Comparison of ENCODE assay signal across 17 cellular contexts in the genomic region with DNA sequence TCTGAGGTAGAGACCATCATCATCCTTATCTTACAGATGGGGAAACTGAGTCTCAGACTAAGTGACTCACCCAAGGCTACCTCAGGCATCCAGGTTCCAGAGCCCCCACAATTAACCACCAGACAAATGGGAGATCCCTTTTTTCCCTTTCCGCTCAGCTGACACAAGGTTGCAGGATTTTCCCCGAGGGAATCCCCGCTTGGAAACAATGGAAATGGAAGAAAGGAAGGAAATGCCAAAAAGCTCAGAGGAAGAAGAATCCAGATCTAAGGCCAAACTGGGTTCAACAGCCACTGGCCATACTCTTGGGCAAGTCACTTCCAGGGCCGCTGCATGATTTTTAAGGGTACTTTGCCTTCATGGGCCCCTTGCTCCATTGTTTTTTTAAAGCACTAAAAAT. TPM values are rescaled to one million over a fixed set of nuclear protein-coding genes. Genes with fewer than 3 reads are reported as not detected.
DNase-seq lines count a peak whose midpoint lies in the region; ATAC-seq and TF ChIP-seq lines count a peak whose summit lies in the region.
"Had no signal": no experiment of that assay in that cellular context is flagged by ENCODE, and none has a peak within 500 bp of the region (broad histone marks: within the 10 kb centered on the region; RNA-seq: fewer than 3 reads in every experiment).

No MANE protein-coding gene starts in this region.

- peaks cover 0 to 43% of the 10 kb centered on the region in 2 donors for H3K9me3 ChIP-seq in left lung

- no peak for ATAC-seq in activated T-cell treated with anti-CD3 and anti-CD28 coated beads, Interleukin-2, amount 50 U/mL, for 72 hours (replicated peaks in 1 of 2)
- ATAC-seq in GM23338 (no peak), left lung (no peak)
- ATAC-seq: activated naive CD4-positive, alpha-beta T cell treated with anti-CD3 and anti-CD28 coated beads, Interleukin-2, amount 50 U/mL, for 72 hours had no signal

- no peaks in the 10 kb centered on the region for H3K27me3 Mint-ChIP-seq in activated T-cell treated with anti-CD3 and anti-CD28 coated beads, Interleukin-2, amount 50 U/mL, for 24 hours
- no peaks in the 10 kb centered on the region for H3K27me3 Mint-ChIP-seq in activated T-cell treated with anti-CD3 and anti-CD28 coated beads, Interleukin-2, amount 50 U/mL, for 72 hours (ENCODE audit: low read depth)
- H3K27me3 Mint-ChIP-seq in GM23338 (ENCODE audit: insufficient read depth, low read depth, poor library complexity) (peaks cover 6% of the 10 kb centered on the region), neural crest cell (ENCODE audit: low read depth) (peaks cover 5% of the 10 kb centered on the region)

- H3K4me3 ChIP-seq in GM23338, result no peak overlapping the region
- peak overlapping the region in 1 of 2 donors; percentile 86 for H3K4me3 ChIP-seq in left lung

- TF ChIP-seq CTCF in GM23338 (conservative IDR thresholded peaks at IDR 0.05; ENCODE audit: low read depth in 2 of 2), result no peak
- TF ChIP-seq CTCF in neural crest cell (conservative IDR thresholded peaks at IDR 0.05), result no peak
- TF ChIP-seq CTCF in left lung (IDR thresholded peaks at IDR 0.05), result no peak

- peaks cover 13% of the 10 kb centered on the region for H3K4me1 Mint-ChIP-seq in activated T-cell treated with anti-CD3 and anti-CD28 coated beads, Interleukin-2, amount 50 U/mL, for 24 hours (ENCODE audit: low read depth)
- H3K4me1 Mint-ChIP-seq in activated T-cell treated with anti-CD3 and anti-CD28 coated beads, Interleukin-2, amount 50 U/mL, for 72 hours (ENCODE audit: low read depth), result peaks cover 24% of the 10 kb centered on the region
- peaks cover 12% of the 10 kb centered on the region for H3K4me1 Mint-ChIP-seq in GM23338
- peaks cover 12% of the 10 kb centered on the region for H3K4me1 Mint-ChIP-seq in neural crest cell

- no peaks in the 10 kb centered on the region for H3K36me3 ChIP-seq in GM23338 (ENCODE audit: insufficient read depth)
- H3K36me3 ChIP-seq in left lung, result peaks cover 0 to 19% of the 10 kb centered on the region in 2 donors

- H3K79me2 ChIP-seq in GM23338 (replicated peaks; ENCODE audit: insufficient read depth), result peaks cover 41% of the 10 kb centered on the region

- no peaks in the 10 kb centered on the region for H4K20me1 ChIP-seq in GM23338 (replicated peaks; ENCODE audit: insufficient read depth)

- peaks cover 58% of the 10 kb centered on the region for H3K36me3 Mint-ChIP-seq in activated T-cell treated with anti-CD3 and anti-CD28 coated beads, Interleukin-2, amount 50 U/mL, for 24 hours (ENCODE audit: low read depth)
- peaks cover 36 to 48% of the 10 kb centered on the region in 2 donors for H3K36me3 Mint-ChIP-seq in activated T-cell treated with anti-CD3 and anti-CD28 coated beads, Interleukin-2, amount 50 U/mL, for 72 hours (ENCODE audit: insufficient read depth in 2 of 2)
- H3K36me3 Mint-ChIP-seq in GM23338 (ENCODE audit: low read depth), result peaks cover 36% of the 10 kb centered on the region
- peaks cover 57% of the 10 kb centered on the region for H3K36me3 Mint-ChIP-seq in neural crest cell (ENCODE audit: low read depth)

- no peak overlapping the region for H2AFZ ChIP-seq in GM23338

- peak overlapping the region; percentile 15 for H3K4me3 Mint-ChIP-seq in activated T-cell treated with anti-CD3 and anti-CD28 coated beads, Interleukin-2, amount 50 U/mL, for 24 hours
- H3K4me3 Mint-ChIP-seq in activated T-cell treated with anti-CD3 and anti-CD28 coated beads, Interleukin-2, amount 50 U/mL, for 72 hours, result no peak overlapping the region
- H3K4me3 Mint-ChIP-seq in GM23338 (peak overlapping the region; percentile 93; the same call in 1 of the 3 replicates), neural crest cell (peak overlapping the region; percentile 94)

- H3K9me3 Mint-ChIP-seq in activated T-cell treated with anti-CD3 and anti-CD28 coated beads, Interleukin-2, amount 50 U/mL, for 24 hours, result peaks cover 54% of the 10 kb centered on the region
- peaks cover 16 to 27% of the 10 kb centered on the region in 2 donors for H3K9me3 Mint-ChIP-seq in activated T-cell treated with anti-CD3 and anti-CD28 coated beads, Interleukin-2, amount 50 U/mL, for 72 hours
- H3K9me3 Mint-ChIP-seq in GM23338 (peaks cover 39% of the 10 kb centered on the region), neural crest cell (peaks cover 32% of the 10 kb centered on the region)

- no peaks in the 10 kb centered on the region for H3K27me3 ChIP-seq in GM23338 (ENCODE audit: insufficient read depth)
- no peaks in the 10 kb centered on the region for H3K27me3 ChIP-seq in left lung
- H3K27me3 ChIP-seq: stomach had no signal

- H3K27ac Mint-ChIP-seq in activated T-cell treated with anti-CD3 and anti-CD28 coated beads, Interleukin-2, amount 50 U/mL, for 24 hours, result no peak overlapping the region
- H3K27ac Mint-ChIP-seq in activated T-cell treated with anti-CD3 and anti-CD28 coated beads, Interleukin-2, amount 50 U/mL, for 72 hours, result no peak overlapping the region
- H3K27ac Mint-ChIP-seq in GM23338, result no peak overlapping the region
- no peak overlapping the region for H3K27ac Mint-ChIP-seq in neural crest cell (ENCODE audit: unreplicated experiment)

- H3F3A ChIP-seq in GM23338 (replicated peaks; ENCODE audit: low read depth), result no peaks in the 10 kb centered on the region

- H3K4me1 ChIP-seq in GM23338 (ENCODE audit: insufficient read depth) (0 out of 2 replicates have a peak, but pooled peaks cover 3% of the 10 kb centered on the region), left lung (peaks cover 4 to 14% of the 10 kb centered on the region in 2 donors)
- H3K4me1 ChIP-seq: A549 had no signal

- H3K27ac ChIP-seq in GM23338 (ENCODE audit: low read depth), result no peak overlapping the region
- no peak overlapping the region for H3K27ac ChIP-seq in left lung
- H3K27ac ChIP-seq: A549, HL-60, stomach had no signal

- H3K9me2 ChIP-seq in GM23338 (ENCODE audit: insufficient read depth), result no peaks in the 10 kb centered on the region

- DNase-seq in activated T-cell treated with anti-CD3 and anti-CD28 coated beads, Interleukin-2, amount 50 U/mL, for 24 hours, result no peak
- no peak for DNase-seq in activated T-cell treated with anti-CD3 and anti-CD28 coated beads, Interleukin-2, amount 50 U/mL, for 72 hours
- DNase-seq in GM23338 (ENCODE audit: low spot score), result no peak
- peak; percentile 51 to 67 for DNase-seq in dermis microvascular lymphatic vessel endothelial cell (ENCODE audit: low read depth in 2 of 2)
- no peak for DNase-seq in neural crest cell (ENCODE audit: low read depth, low spot score)
- no peak for DNase-seq in left lung
- DNase-seq in nucleus accumbens (lab: John Stamatoyannopoulos, UW), result no peak
- DNase-seq in effector CD4-positive, alpha-beta T cell, result no peak
- DNase-seq: effector CD8-positive, alpha-beta T cell; left cardiac atrium; NCI-H1092 treated with DMSO at 0.1 percent for 48 hours; NCI-H748 treated with DMSO at 0.1 percent for 48 hours; stimulated activated CD4-positive, alpha-beta T cell treated with anti-CD3 and anti-CD28 coated beads, Interleukin-15, amount 100 ng/mL, for 24 hours; stomach had no signal

- H3K4me2 ChIP-seq in GM23338, result no peak overlapping the region

- intact Hi-C loops in left lung (cut with DNase I), result no loop called here

RNA-seq across cellular contexts. Expression of a gene that starts 1.6 kb away (rescaled TPM):
- total RNA-seq in activated T-cell treated with anti-CD3 and anti-CD28 coated beads, Interleukin-2, amount 50 U/mL, for 72 hours, result 1 to 10 TPM; 5.8 to 6.9 TPM
- total RNA-seq in GM23338 (2014; rRNA removed; shearing (Covaris generic)), result 13.2 and 13.9 TPM in 2 replicates
- 4.7 and 5.9 TPM in 2 replicates for polyA plus RNA-seq in GM23338 (2016; fragmentation: Nextera tagmentation; extraction: Ambion mirVana)
- 8.9 and 12.9 TPM in 2 replicates for total RNA-seq in dermis microvascular lymphatic vessel endothelial cell
- total RNA-seq in neural crest cell, result 21.7 TPM in 2 replicates
- 1 to 10 TPM; 5.6 to 6.4 TPM for total RNA-seq in left lung

RNA-seq across cellular contexts. Expression of a gene that starts 29.4 kb away (rescaled TPM):
- 1 to 10 TPM; 4.0 to 4.5 TPM for total RNA-seq in activated T-cell treated with anti-CD3 and anti-CD28 coated beads, Interleukin-2, amount 50 U/mL, for 72 hours
- total RNA-seq in GM23338 (2014; rRNA removed; shearing (Covaris generic)), result 7.0 and 8.7 TPM in 2 replicates
- 4.7 and 5.6 TPM in 2 replicates for polyA plus RNA-seq in GM23338 (2016; fragmentation: Nextera tagmentation; extraction: Ambion mirVana)
- total RNA-seq in dermis microvascular lymphatic vessel endothelial cell, result 3.1 and 3.5 TPM in 2 replicates
- 8.4 and 9.1 TPM in 2 replicates for total RNA-seq in neural crest cell
- total RNA-seq in left lung, result 1 to 10 TPM; 4.2 to 5.8 TPM

RNA-seq across cellular contexts. Expression of a gene that starts 46.3 kb away (rescaled TPM):
- total RNA-seq in activated T-cell treated with anti-CD3 and anti-CD28 coated beads, Interleukin-2, amount 50 U/mL, for 72 hours, result under 1 TPM; 0.35 to 0.36 TPM
- total RNA-seq in GM23338 (2014; rRNA removed; shearing (Covaris generic)), result 0.19 and 0.63 TPM in 2 replicates
- polyA plus RNA-seq in GM23338 (2016; fragmentation: Nextera tagmentation; extraction: Ambion mirVana), result not detected in 2 replicates
- total RNA-seq in dermis microvascular lymphatic vessel endothelial cell, result 0.26 and 0.51 TPM in 2 replicates
- 0.89 and 1.3 TPM in 2 replicates for total RNA-seq in neural crest cell
- not detected for total RNA-seq in left lung
- polyA plus RNA-seq: A549 had no signal

RNA-seq across cellular contexts. Expression of a gene that starts 57.9 kb away (rescaled TPM):
- total RNA-seq in activated T-cell treated with anti-CD3 and anti-CD28 coated beads, Interleukin-2, amount 50 U/mL, for 72 hours, result 1 to 10 TPM; 3.3 to 5.7 TPM
- 5.0 and 7.9 TPM in 2 replicates for total RNA-seq in GM23338 (2014; rRNA removed; shearing (Covaris generic))
- polyA plus RNA-seq in GM23338 (2016; fragmentation: Nextera tagmentation; extraction: Ambion mirVana), result 3.0 and 3.1 TPM in 2 replicates
- total RNA-seq in dermis microvascular lymphatic vessel endothelial cell (4.6 and 5.4 TPM in 2 replicates), neural crest cell (7.4 and 8.0 TPM in 2 replicates), left lung (1 to 10 TPM; 6.3 to 7.0 TPM)

Comparison
In these comparisons a context has a peak if more than half of its experiments do, and no peak if none do; other contexts are left out.
1. H3K4me3 Mint-ChIP-seq: peak in activated T-cell treated with anti-CD3 and anti-CD28 coated beads, Interleukin-2, amount 50 U/mL, for 24 hours (single experiment), GM23338 (single experiment) and neural crest cell (single experiment); none in activated T-cell treated with anti-CD3 and anti-CD28 coated beads, Interleukin-2, amount 50 U/mL, for 72 hours (0 of 2).
2. DNase-seq: peak in dermis microvascular lymphatic vessel endothelial cell (2 of 2); none in activated T-cell treated with anti-CD3 and anti-CD28 coated beads, Interleukin-2, amount 50 U/mL, for 24 hours (single experiment), activated T-cell treated with anti-CD3 and anti-CD28 coated beads, Interleukin-2, amount 50 U/mL, for 72 hours (0 of 2), GM23338 (single experiment), neural crest cell (single experiment), left lung (0 of 2), nucleus accumbens (0 of 56) and effector CD4-positive, alpha-beta T cell (single experiment).